In genomic region chrX:16946361-16946964, GRCh38 we compare ENCODE assay signal across 8 cellular contexts. TPM values are rescaled to one million over a fixed set of nuclear protein-coding genes. Genes with fewer than 3 reads are reported as not detected.
DNase-seq lines count a peak whose midpoint lies in the region; ATAC-seq and TF ChIP-seq lines count a peak whose summit lies in the region.

TSS of gene REPS2 (plus strand) at chrX:16946658. CDS start at chrX:16946862, 204 bp downstream.

- peaks cover 7% of the 10 kb centered on the region for H3K4me1 ChIP-seq in left ventricle myocardium inferior

- POLR2A ChIA-PET in GM10248 (lab: Yijun Ruan, JAX), result no interaction called here

- CTCF ChIA-PET in GM10248 (lab: Yijun Ruan, JAX), result interaction anchor here (1.5 kb wide), 1 partner anchor 64 kb away, joined by 3 read pairs; no protein-coding TSS in a partner anchor

- no peak within 1 kb of the TSS for H3K27ac Mint-ChIP-seq in T-helper 1 cell treated with Interleukin-12 subunit alpha and Interleukin-12 subunit beta and Interleukin-4 antibody, amounts not matched to agents 30 μg/mL and 1 μg/mL, for 36 hours
- no peak within 1 kb of the TSS for H3K27ac Mint-ChIP-seq in type B pancreatic cell

- peaks cover 22% of the 10 kb centered on the region for H3K27me3 Mint-ChIP-seq in T-helper 1 cell treated with Interleukin-12 subunit alpha and Interleukin-12 subunit beta and Interleukin-4 antibody, amounts not matched to agents 30 μg/mL and 1 μg/mL, for 36 hours (ENCODE audit: low read depth)
- H3K27me3 Mint-ChIP-seq in type B pancreatic cell, result peaks cover 56% of the 10 kb centered on the region

- peaks cover 5% of the 10 kb centered on the region for H3K9me3 ChIP-seq in left ventricle myocardium inferior (replicated peaks)

- peaks cover 2% of the 10 kb centered on the region for H3K4me1 Mint-ChIP-seq in T-helper 1 cell treated with Interleukin-12 subunit alpha and Interleukin-12 subunit beta and Interleukin-4 antibody, amounts not matched to agents 30 μg/mL and 1 μg/mL, for 36 hours (ENCODE audit: low read depth)
- H3K4me1 Mint-ChIP-seq in type B pancreatic cell (ENCODE audit: unreplicated experiment), result no peaks in the 10 kb centered on the region

- DNase-seq in GM10248 (ENCODE audit: extremely low spot score) (peak; percentile 83), NCI-H1105 (lab: John Stamatoyannopoulos, UW) (peak; percentile 69), amniotic epithelial cell (ENCODE audit: low read depth) (peak; percentile 33), left ventricle myocardium inferior (peak; percentile 84), posterior vena cava (ENCODE audit: low spot score) (peak; percentile 91), type B pancreatic cell (ENCODE audit: extremely low spot score, unreplicated experiment) (peak; percentile 88)

- no peaks in the 10 kb centered on the region for H3K9me3 Mint-ChIP-seq in T-helper 1 cell treated with Interleukin-12 subunit alpha and Interleukin-12 subunit beta and Interleukin-4 antibody, amounts not matched to agents 30 μg/mL and 1 μg/mL, for 36 hours
- no peaks in the 10 kb centered on the region for H3K9me3 Mint-ChIP-seq in type B pancreatic cell

- no peaks in the 10 kb centered on the region for H3K36me3 Mint-ChIP-seq in T-helper 1 cell treated with Interleukin-12 subunit alpha and Interleukin-12 subunit beta and Interleukin-4 antibody, amounts not matched to agents 30 μg/mL and 1 μg/mL, for 36 hours (ENCODE audit: low read depth)
- no peaks in the 10 kb centered on the region for H3K36me3 Mint-ChIP-seq in type B pancreatic cell

- H3K4me3 ChIP-seq in left ventricle myocardium inferior, result peak within 1 kb of the TSS; percentile 74

- H3K36me3 ChIP-seq in left ventricle myocardium inferior, result no peaks in the 10 kb centered on the region

- intact Hi-C loops in left ventricle myocardium inferior (cut with micrococcal nuclease), result no loop called here
- intact Hi-C loops in posterior vena cava (cut with DNase I), result no loop called here

- H3K4me3 Mint-ChIP-seq in T-helper 1 cell treated with Interleukin-12 subunit alpha and Interleukin-12 subunit beta and Interleukin-4 antibody, amounts not matched to agents 30 μg/mL and 1 μg/mL, for 36 hours, result peak within 1 kb of the TSS; percentile 82
- H3K4me3 Mint-ChIP-seq in type B pancreatic cell, result peak within 1 kb of the TSS; percentile 93

- no peaks in the 10 kb centered on the region for H3K27me3 ChIP-seq in left ventricle myocardium inferior (ENCODE audit: low read depth)

- peak; percentile 99 for ATAC-seq in HG02610 (IDR thresholded peaks at IDR 0.05; ENCODE audit: unreplicated experiment)

- TF ChIP-seq CTCF in GM10248 (IDR thresholded peaks at IDR 0.05; ENCODE audit: control extremely low read depth, extremely low read depth, low read depth, missing control alignments) (peak; percentile 18), left ventricle myocardium inferior (IDR thresholded peaks at IDR 0.05; ENCODE audit: borderline replicate concordance) (no peak), type B pancreatic cell (conservative IDR thresholded peaks at IDR 0.05) (no peak)

- H3K27ac ChIP-seq in left ventricle myocardium inferior (replicated peaks), result no peak within 1 kb of the TSS

RNA-seq across cellular contexts. Expression of gene REPS2, which starts in this region (rescaled TPM):
- total RNA-seq in left ventricle myocardium inferior (7.6 TPM), posterior vena cava (1 to 10 TPM; 3.9 to 5.3 TPM), type B pancreatic cell (ENCODE audit: low replicate concordance) (1.6 and 2.9 TPM in 2 replicates)

Comparison
In these comparisons a context has a peak if more than half of its experiments do, and no peak if none do; other contexts are left out.
1. DNase-seq: peak in every context shown above with its lines; median percentile 91 in posterior vena cava; 88 in type B pancreatic cell; 84 in left ventricle myocardium inferior; 83 in GM10248; 69 in NCI-H1105; 33 in amniotic epithelial cell.